18 cellular contexts compared by ENCODE assay signal in genomic region chr7:34844401-34844800, GRCh38.
DNase-seq lines count a peak whose midpoint lies in the region; ATAC-seq and TF ChIP-seq lines count a peak whose summit lies in the region.
"Had no signal": no experiment of that assay in that cellular context is flagged by ENCODE, and none has a peak within 500 bp of the region (broad histone marks: within the 10 kb centered on the region; RNA-seq: fewer than 3 reads in every experiment).

No MANE protein-coding gene starts in this region.

- ATAC-seq in GM21381 (IDR thresholded peaks at IDR 0.05; ENCODE audit: unreplicated experiment), result no peak
- ATAC-seq: GM23338 had no signal

- H3K36me3 Mint-ChIP-seq in progenitor cell of endocrine pancreas (ENCODE audit: insufficient read depth), result peaks cover 2% of the 10 kb centered on the region
- H3K36me3 Mint-ChIP-seq: CD14-positive monocyte; CD4-positive, alpha-beta memory T cell had no signal

- peak overlapping the region; percentile 74 for H3K27ac Mint-ChIP-seq in progenitor cell of endocrine pancreas
- H3K27ac Mint-ChIP-seq: CD14-positive monocyte; CD4-positive, alpha-beta memory T cell; GM23338 had no signal

- intact Hi-C loops in OCI-LY7 (cut with micrococcal nuclease; ENCODE audit: unreplicated experiment), result no loop called here

- H3K9me3 Mint-ChIP-seq in progenitor cell of endocrine pancreas (ENCODE audit: low read depth), result peaks cover 6% of the 10 kb centered on the region

- H3K56ac ChIP-seq in mesendoderm (ENCODE audit: low read length), result no peak overlapping the region

- peaks cover 41% of the 10 kb centered on the region for H3K4me1 Mint-ChIP-seq in progenitor cell of endocrine pancreas (ENCODE audit: low read depth)
- H3K4me1 Mint-ChIP-seq: CD14-positive monocyte had no signal

- H3K4me1 ChIP-seq in mesendoderm (ENCODE audit: control insufficient read depth, low read depth, low read length), result peaks cover 14% of the 10 kb centered on the region
- no peaks in the 10 kb centered on the region for H3K4me1 ChIP-seq in OCI-LY7 (ENCODE audit: insufficient read depth, low read length, poor library complexity, severe bottlenecking)
- H3K4me1 ChIP-seq: BLaER1 had no signal

- H3K36me3 ChIP-seq in mesendoderm (ENCODE audit: control insufficient read depth, insufficient read depth, low read length) (no peaks in the 10 kb centered on the region), OCI-LY7 (ENCODE audit: insufficient read depth, low read length) (no peaks in the 10 kb centered on the region)
- H3K36me3 ChIP-seq: BLaER1 had no signal

- peak overlapping the region; percentile 39 for H2BK15ac ChIP-seq in mesendoderm (replicated peaks; ENCODE audit: low read depth)

- H2BK5ac ChIP-seq in mesendoderm (ENCODE audit: low read length), result no peak overlapping the region

- H3K23ac ChIP-seq in mesendoderm (ENCODE audit: low read length), result no peak overlapping the region

- H3K4me3 ChIP-seq in mesendoderm (ENCODE audit: low read length) (no peak overlapping the region), OCI-LY7 (ENCODE audit: low read depth, low read length, poor library complexity, severe bottlenecking) (no peak overlapping the region)
- H3K4me3 ChIP-seq: BLaER1, GM12878, GM23338 had no signal

- H3K27me3 Mint-ChIP-seq in progenitor cell of endocrine pancreas, result peaks cover 12% of the 10 kb centered on the region

- BruUV-seq in OCI-LY7 (replicated peaks; lab: Mats Ljungman, UMichigan), result no TSS peak

- TF ChIP-seq CTCF in progenitor cell of endocrine pancreas (IDR thresholded peaks at IDR 0.05; ENCODE audit: unreplicated experiment), result no peak
- TF ChIP-seq CTCF in OCI-LY7 (conservative IDR thresholded peaks at IDR 0.05; ENCODE audit: low read length), result no peak

- H3K79me2 ChIP-seq in mesendoderm (ENCODE audit: control insufficient read depth, insufficient read depth, low read length) (no peaks in the 10 kb centered on the region), OCI-LY7 (ENCODE audit: insufficient read depth, low read depth, low read length) (no peaks in the 10 kb centered on the region)

- H3K4me2 ChIP-seq in mesendoderm (ENCODE audit: low read length) (no peak overlapping the region), OCI-LY7 (ENCODE audit: low read length) (no peak overlapping the region)
- H3K4me2 ChIP-seq: BLaER1, GM23338 had no signal

- POLR2A ChIA-PET in OCI-LY7 (lab: Charles Lee), result interaction anchor here (0.7 kb wide), 1 partner anchor 18 kb away, joined by 4 read pairs; no protein-coding TSS in a partner anchor

- H2BK120ac ChIP-seq in mesendoderm (ENCODE audit: low read depth, low read length), result no peak overlapping the region

- CTCF ChIA-PET in OCI-LY7 (lab: Charles Lee; ENCODE audit: unreplicated experiment), result no interaction called here

- DNase-seq in DMS 273 (lab: John Stamatoyannopoulos, UW; ENCODE audit: unreplicated experiment) (peak; percentile 74), NCI-H524 (lab: John Stamatoyannopoulos, UW) (peak; percentile 50 to 76), mesendoderm (no peak), progenitor cell of endocrine pancreas (ENCODE audit: low spot score, unreplicated experiment) (no peak), OCI-LY7 (ENCODE audit: low spot score) (no peak)
- no peak for DNase-seq in stimulated activated CD4-positive, alpha-beta T cell treated with anti-CD3 and anti-CD28 coated beads, Interleukin-4, amount 100 ng/mL, for 4 hours
- DNase-seq: 8988T; CD4-positive, alpha-beta memory T cell; DMS53; DND-41; EL; HCEC 1CT; IMR-90 had no signal

- H3K27me3 ChIP-seq in mesendoderm (ENCODE audit: insufficient read depth, low read length, poor library complexity), result no peaks in the 10 kb centered on the region
- H3K27me3 ChIP-seq: BLaER1 had no signal

- H3K4ac ChIP-seq in mesendoderm (ENCODE audit: low read depth, low read length), result no peak overlapping the region

- H2AK5ac ChIP-seq in mesendoderm (ENCODE audit: low read length), result no peak overlapping the region

- H4K5ac ChIP-seq in mesendoderm (ENCODE audit: low read length), result no peak overlapping the region

- H3K9me2 ChIP-seq in OCI-LY7 (ENCODE audit: insufficient read depth, low read length), result no peaks in the 10 kb centered on the region

- H3K9me3 ChIP-seq in OCI-LY7 (ENCODE audit: low read length), result no peaks in the 10 kb centered on the region
- H3K9me3 ChIP-seq: BLaER1 had no signal

- H4K8ac ChIP-seq in mesendoderm (ENCODE audit: low read depth, low read length), result no peak overlapping the region

- no peak overlapping the region for H3K4me3 Mint-ChIP-seq in progenitor cell of endocrine pancreas (ENCODE audit: low read depth)
- H3K4me3 Mint-ChIP-seq: CD14-positive monocyte; CD4-positive, alpha-beta memory T cell; GM23338 had no signal

- no peak overlapping the region for H3K18ac ChIP-seq in mesendoderm (ENCODE audit: low read length)

- WGBS in mesendoderm (ENCODE audit: extremely low coverage, insufficient coverage, low lambda C conversion rate), result no CpG with 5 or more reads among the region's 1 CpG

- no peak overlapping the region for H3K27ac ChIP-seq in mesendoderm (ENCODE audit: low read depth, low read length)
- no peak overlapping the region for H3K27ac ChIP-seq in OCI-LY7 (ENCODE audit: low read depth, low read length, poor library complexity, severe bottlenecking)
- H3K27ac ChIP-seq: BLaER1 had no signal

- H4K20me1 ChIP-seq in OCI-LY7 (ENCODE audit: insufficient read depth, low read length), result no peaks in the 10 kb centered on the region
- H4K20me1 ChIP-seq: BLaER1 had no signal

- no peak overlapping the region for H3K9ac ChIP-seq in mesendoderm (ENCODE audit: low read length)
- H3K9ac ChIP-seq: BLaER1 had no signal

- H3K79me1 ChIP-seq in mesendoderm (ENCODE audit: low read length), result no peaks in the 10 kb centered on the region

- H2AFZ ChIP-seq in OCI-LY7 (ENCODE audit: low read length), result no peak overlapping the region
- H2AFZ ChIP-seq: GM23338 had no signal

Comparison
In these comparisons a context has a peak if more than half of its experiments do, and no peak if none do; other contexts are left out.
1. DNase-seq: peak in DMS 273 (single experiment) and NCI-H524 (2 of 2); none in mesendoderm (single experiment), progenitor cell of endocrine pancreas (single experiment), stimulated activated CD4-positive, alpha-beta T cell treated with anti-CD3 and anti-CD28 coated beads, Interleukin-4, amount 100 ng/mL, for 4 hours (0 of 2) and OCI-LY7 (single experiment).